In the genomic region with DNA sequence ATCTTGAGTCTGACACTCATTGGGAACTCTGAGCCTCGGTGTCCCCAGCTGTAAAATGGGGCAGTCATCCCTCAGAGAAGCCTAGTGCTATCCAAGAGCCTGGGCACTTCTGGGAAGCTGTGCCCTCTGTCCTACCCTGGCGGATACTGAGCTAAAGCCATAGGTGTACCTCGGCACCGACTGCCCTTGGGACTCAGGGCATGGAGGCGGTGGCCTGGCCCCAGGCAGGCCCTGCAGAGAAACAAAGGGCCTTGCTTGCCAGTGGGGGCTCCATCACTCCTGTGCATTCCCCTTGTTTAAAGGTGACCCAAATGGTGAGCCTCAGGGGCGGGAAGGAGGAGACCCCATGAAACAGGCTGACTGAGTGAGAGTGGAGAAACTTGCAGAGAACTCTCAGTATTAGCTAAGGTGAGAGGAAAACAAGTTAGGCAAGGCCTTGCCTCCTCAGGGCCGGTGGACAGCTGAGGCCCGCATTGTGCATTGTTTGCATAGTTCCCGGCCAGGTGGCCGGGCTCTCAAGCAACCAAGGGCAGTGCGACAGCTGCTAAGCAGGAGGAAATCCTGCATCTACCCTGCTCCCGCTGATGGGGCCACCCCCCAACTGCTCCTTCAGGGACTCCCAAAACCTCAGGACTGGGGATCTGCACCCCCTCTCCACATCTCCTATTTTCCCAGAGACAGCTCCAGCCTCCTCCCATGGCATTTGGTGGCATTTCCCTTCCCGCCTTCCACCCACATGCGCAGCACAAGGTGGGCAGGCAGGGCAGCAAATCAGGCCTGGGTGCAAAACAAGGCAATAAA, we compare ENCODE assay signal across 11 cellular contexts. TPM values are rescaled to one million over a fixed set of nuclear protein-coding genes. Genes with fewer than 3 reads are reported as not detected.
DNase-seq lines count a peak whose midpoint lies in the region; ATAC-seq lines count a peak whose summit lies in the region.
"Had no signal": no experiment of that assay in that cellular context is flagged by ENCODE, and none has a peak within 500 bp of the region (broad histone marks: within the 10 kb centered on the region; RNA-seq: fewer than 3 reads in every experiment).

No MANE protein-coding gene starts in this region.

- peaks cover 96% of the 10 kb centered on the region for H3K36me3 Mint-ChIP-seq in activated T-helper 17 cell treated with anti-CD3 and anti-CD28 coated beads, Interleukin-2, amount 50 U/mL, for 72 hours (ENCODE audit: low read depth)

- ATAC-seq in activated T-helper 17 cell treated with anti-CD3 and anti-CD28 coated beads, Interleukin-2, amount 50 U/mL, for 72 hours (replicated peaks): no peak

- DNase-seq in NCI-H526 (lab: John Stamatoyannopoulos, UW) (peak; percentile 21 to 56), NCI-H526 treated with DMSO at 0.1 percent for 48 hours (lab: John Stamatoyannopoulos, UW) (no peak), trophoblast cell (peak; percentile 95), superior temporal gyrus (ENCODE audit: extremely low spot score) (no peak)
- no peak for DNase-seq in activated T-cell treated with anti-CD3 and anti-CD28 coated beads, Interleukin-2, amount 50 U/mL, for 1 hour
- DNase-seq: activated naive CD8-positive, alpha-beta T cell treated with anti-CD3 and anti-CD28 coated beads for 36 hours; COR-L47; NCI-H226 had no signal

- H3K27ac Mint-ChIP-seq in activated T-helper 17 cell treated with anti-CD3 and anti-CD28 coated beads, Interleukin-2, amount 50 U/mL, for 72 hours: no peak overlapping the region
- H3K27ac Mint-ChIP-seq: activated naive CD8-positive, alpha-beta T cell treated with anti-CD3 and anti-CD28 coated beads for 36 hours had no signal

- peak overlapping the region; percentile 2 for H4K91ac ChIP-seq in trophoblast cell (ENCODE audit: low read depth, low read length)

- peak overlapping the region; percentile 20 for H2BK120ac ChIP-seq in trophoblast cell (ENCODE audit: insufficient read depth, low read length, poor library complexity)

- peaks cover 19 to 22% of the 10 kb centered on the region in 2 experiments for H3K4me1 ChIP-seq in trophoblast cell (ENCODE audit: control insufficient read depth in 1 of 2, insufficient read depth in 2 of 2, low read length in 2 of 2)

- no peak overlapping the region for H3K4ac ChIP-seq in trophoblast cell (ENCODE audit: low read depth, low read length)

- H3K14ac ChIP-seq in trophoblast cell (ENCODE audit: low read length): no peak overlapping the region

- peak overlapping the region; percentile 7 for H3K4me3 Mint-ChIP-seq in activated T-helper 17 cell treated with anti-CD3 and anti-CD28 coated beads, Interleukin-2, amount 50 U/mL, for 72 hours
- H3K4me3 Mint-ChIP-seq: activated naive CD8-positive, alpha-beta T cell treated with anti-CD3 and anti-CD28 coated beads for 36 hours had no signal

- no peak overlapping the region for H4K12ac ChIP-seq in trophoblast cell (ENCODE audit: low read depth, low read length)

- H3K27me3 Mint-ChIP-seq in activated T-helper 17 cell treated with anti-CD3 and anti-CD28 coated beads, Interleukin-2, amount 50 U/mL, for 72 hours: no peaks in the 10 kb centered on the region
- H3K27me3 Mint-ChIP-seq: activated naive CD8-positive, alpha-beta T cell treated with anti-CD3 and anti-CD28 coated beads for 36 hours had no signal

- H3K4me3 ChIP-seq in trophoblast cell (ENCODE audit: low read depth, low read length): no peak overlapping the region
- H3K4me3 ChIP-seq: SJSA1 had no signal

- H3K9me3 Mint-ChIP-seq in activated T-helper 17 cell treated with anti-CD3 and anti-CD28 coated beads, Interleukin-2, amount 50 U/mL, for 72 hours: no peaks in the 10 kb centered on the region
- H3K9me3 Mint-ChIP-seq: activated naive CD8-positive, alpha-beta T cell treated with anti-CD3 and anti-CD28 coated beads for 36 hours had no signal

- H2AFZ ChIP-seq in trophoblast cell (ENCODE audit: insufficient read depth, low read length, poor library complexity): no peak overlapping the region

- H3K79me1 ChIP-seq in trophoblast cell (ENCODE audit: low read length): peaks cover 9% of the 10 kb centered on the region

- no peak overlapping the region for H3K27ac ChIP-seq in trophoblast cell (ENCODE audit: low read depth, low read length)
- H3K27ac ChIP-seq: SJSA1 had no signal

- no peaks in the 10 kb centered on the region for H3K9me3 ChIP-seq in trophoblast cell (ENCODE audit: insufficient read depth, low read depth, low read length)
- H3K9me3 ChIP-seq: SJSA1 had no signal

- peak overlapping the region; percentile 27 for H2AK5ac ChIP-seq in trophoblast cell (ENCODE audit: low read length)

- no peak overlapping the region for H3K23ac ChIP-seq in trophoblast cell (ENCODE audit: low read length)

- H4K8ac ChIP-seq in trophoblast cell (ENCODE audit: low read depth, low read length): no peak overlapping the region

- no peak overlapping the region for H3K18ac ChIP-seq in trophoblast cell (ENCODE audit: low read length)

- no peaks in the 10 kb centered on the region for H3K4me1 Mint-ChIP-seq in activated T-helper 17 cell treated with anti-CD3 and anti-CD28 coated beads, Interleukin-2, amount 50 U/mL, for 72 hours

- peaks cover 9% of the 10 kb centered on the region for H3K79me2 ChIP-seq in trophoblast cell (ENCODE audit: control insufficient read depth, insufficient read depth, low read length, poor library complexity)

- no peak overlapping the region for H2BK5ac ChIP-seq in trophoblast cell (ENCODE audit: low read depth, low read length, poor library complexity)

- no peak overlapping the region for H3K4me2 ChIP-seq in trophoblast cell (ENCODE audit: low read length)

- H3K36me3 ChIP-seq in trophoblast cell (ENCODE audit: control insufficient read depth in 1 of 2, insufficient read depth in 2 of 2, low read length in 2 of 2): peaks cover 8 to 25% of the 10 kb centered on the region in 2 experiments

- peak overlapping the region; percentile 3 for H3K9ac ChIP-seq in trophoblast cell (ENCODE audit: low read length)

- no CpG with 5 or more reads among the region's 14 CpGs for WGBS in trophoblast cell (ENCODE audit: extremely low coverage, insufficient coverage, insufficient read length)

- H3K27me3 ChIP-seq in trophoblast cell (ENCODE audit: insufficient read depth, low read length): no peaks in the 10 kb centered on the region
- H3K27me3 ChIP-seq: SJSA1 had no signal

- H2BK12ac ChIP-seq in trophoblast cell (ENCODE audit: low read length): peak overlapping the region; percentile 34

RNA-seq across cellular contexts. Expression of a gene that starts 4.3 kb away (rescaled TPM):
- total RNA-seq in activated T-helper 17 cell treated with anti-CD3 and anti-CD28 coated beads, Interleukin-2, amount 50 U/mL, for 72 hours: 100 to 1,000 TPM in 1 of 2 donors, 10 to 100 TPM in 1; 52.5 to 277 TPM
- polyA plus RNA-seq in trophoblast cell (2013): 18.7 TPM in 2 replicates

RNA-seq across cellular contexts. Expression of a gene that starts 11.3 kb away (rescaled TPM):
- under 1 TPM in 1 of 2 donors, not detected in 1; 0.34 TPM for total RNA-seq in activated T-helper 17 cell treated with anti-CD3 and anti-CD28 coated beads, Interleukin-2, amount 50 U/mL, for 72 hours
- 1.4 and 1.7 TPM in 2 replicates for polyA plus RNA-seq in trophoblast cell (2013)
- total RNA-seq: activated CD8-positive, alpha-beta memory T cell treated with anti-CD3 and anti-CD28 coated beads for 36 hours; activated naive CD8-positive, alpha-beta T cell treated with anti-CD3 and anti-CD28 coated beads for 36 hours had no signal

RNA-seq across cellular contexts. Expression of a gene that starts 42.8 kb away (rescaled TPM):
- total RNA-seq in activated T-helper 17 cell treated with anti-CD3 and anti-CD28 coated beads, Interleukin-2, amount 50 U/mL, for 72 hours: 1 to 10 TPM; 6.1 to 6.3 TPM
- polyA plus RNA-seq in trophoblast cell (2013): 23.1 and 26.0 TPM in 2 replicates

RNA-seq across cellular contexts. Expression of a gene that starts 48.3 kb away (rescaled TPM):
- 100 to 1,000 TPM; 112 to 113 TPM for total RNA-seq in activated T-helper 17 cell treated with anti-CD3 and anti-CD28 coated beads, Interleukin-2, amount 50 U/mL, for 72 hours
- 314 and 318 TPM in 2 replicates for polyA plus RNA-seq in trophoblast cell (2013)

RNA-seq across cellular contexts. Expression of a gene that starts 57.1 kb away (rescaled TPM):
- 100 to 1,000 TPM; 177 to 269 TPM for total RNA-seq in activated T-helper 17 cell treated with anti-CD3 and anti-CD28 coated beads, Interleukin-2, amount 50 U/mL, for 72 hours
- polyA plus RNA-seq in trophoblast cell (2013): 164 and 166 TPM in 2 replicates

Comparison
In these comparisons a context has a peak if more than half of its experiments do, and no peak if none do; other contexts are left out.
1. DNase-seq: peak in NCI-H526 (2 of 2) and trophoblast cell (2 of 2); none in NCI-H526 treated with DMSO at 0.1 percent for 48 hours (single experiment), activated T-cell treated with anti-CD3 and anti-CD28 coated beads, Interleukin-2, amount 50 U/mL, for 1 hour (single experiment) and superior temporal gyrus (single experiment).